22 cellular contexts compared by ENCODE assay signal in the genomic region with DNA sequence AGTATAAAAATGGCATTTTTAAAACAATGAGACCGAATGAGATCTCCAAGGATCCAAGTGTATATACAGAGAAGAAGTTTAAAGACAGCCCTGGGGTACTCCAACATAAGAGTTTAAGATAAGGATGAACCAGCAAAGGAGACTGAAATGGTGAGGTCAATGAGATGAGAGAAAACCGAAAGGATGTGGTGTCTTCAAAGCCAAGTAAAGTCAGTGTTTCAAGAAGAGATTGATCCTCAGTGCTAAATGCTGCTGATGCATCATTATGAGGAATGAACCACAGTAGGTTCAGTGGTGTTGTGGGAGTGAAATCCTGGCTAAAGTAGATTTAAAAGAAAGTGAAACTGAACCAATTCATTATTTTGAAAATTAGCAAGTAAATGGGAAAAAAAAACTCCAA. TPM values are rescaled to one million over a fixed set of nuclear protein-coding genes. Genes with fewer than 3 reads are reported as not detected.
A peak's percentile ranks its signal among the peaks of the same experiment; 100 is the strongest.
DNase-seq lines count a peak whose midpoint lies in the region; ATAC-seq, FAIRE-seq and TF ChIP-seq lines count a peak whose summit lies in the region.
"Had no signal": no experiment of that assay in that cellular context is flagged by ENCODE, and none has a peak within 500 bp of the region (broad histone marks: within the 10 kb centered on the region; RNA-seq: fewer than 3 reads in every experiment).

No MANE protein-coding gene starts in this region.

- no peaks in the 10 kb centered on the region for H3K9me1 ChIP-seq in K562 (ENCODE audit: control insufficient read depth, insufficient read depth, low read length)

- H3K27me3 ChIP-seq in K562 (ENCODE audit: control insufficient read depth in 2 of 2, insufficient read depth in 2 of 2, low read length in 2 of 2) (no peaks in the 10 kb centered on the region; a peak in 1 of 5 replicates), upper lobe of left lung (no peaks in the 10 kb centered on the region)
- H3K27me3 ChIP-seq: BLaER1 treated with 17β-estradiol and CSF1 and Interleukin-3, amounts not matched to agents 10 nM and 100 nM; SJCRH30 had no signal

- H3K36me3 ChIP-seq in K562 (ENCODE audit: control insufficient read depth, insufficient read depth, low read length), result no peaks in the 10 kb centered on the region
- no peaks in the 10 kb centered on the region for H3K36me3 ChIP-seq in upper lobe of left lung
- H3K36me3 ChIP-seq: BLaER1 treated with 17β-estradiol and CSF1 and Interleukin-3, amounts not matched to agents 10 nM and 100 nM; SJCRH30 had no signal

- H3K4me2 ChIP-seq in K562 (ENCODE audit: insufficient read depth, low read length), result no peak overlapping the region
- H3K4me2 ChIP-seq: BLaER1 treated with 17β-estradiol and CSF1 and Interleukin-3, amounts not matched to agents 10 nM and 100 nM had no signal

- TF ChIP-seq EP300 in K562 (IDR thresholded peaks at IDR 0.05; ENCODE audit: low read length) (no peak), upper lobe of left lung (IDR thresholded peaks at IDR 0.05) (no peak)

- no peak overlapping the region for H3K4me3 Mint-ChIP-seq in activated naive CD8-positive, alpha-beta T cell treated with anti-CD3 and anti-CD28 coated beads, Interleukin-2, amount 10 ng/mL, durations not matched to agents 7 days and 5 days
- H3K4me3 Mint-ChIP-seq in activated naive CD8-positive, alpha-beta T cell treated with anti-CD3 and anti-CD28 coated beads for 36 hours, result no peak overlapping the region
- H3K4me3 Mint-ChIP-seq: H9, HFFc6 had no signal

- peaks cover 2% of the 10 kb centered on the region for H3K36me3 Mint-ChIP-seq in activated naive CD8-positive, alpha-beta T cell treated with anti-CD3 and anti-CD28 coated beads, Interleukin-2, amount 10 ng/mL, durations not matched to agents 7 days and 5 days
- H3K36me3 Mint-ChIP-seq in activated naive CD8-positive, alpha-beta T cell treated with anti-CD3 and anti-CD28 coated beads for 36 hours, result no peaks in the 10 kb centered on the region

- no peak overlapping the region for H3K9ac ChIP-seq in K562 (ENCODE audit: insufficient read depth in 1 of 2, low read depth in 2 of 2, low read length in 2 of 2)
- H3K9ac ChIP-seq: BLaER1 treated with 17β-estradiol and CSF1 and Interleukin-3, amounts not matched to agents 10 nM and 100 nM; GM23248 had no signal

- BruUV-seq in K562 (replicated peaks; lab: Mats Ljungman, UMichigan), result no TSS peak

- TF ChIP-seq CTCF in K562 (IDR thresholded peaks at IDR 0.05 in 2 of 3, conservative IDR thresholded peaks at IDR 0.05 in 1 of 3; ENCODE audit: insufficient read depth in 2 of 3, low read depth in 1 of 3, low read length in 3 of 3), result no peak
- TF ChIP-seq CTCF in upper lobe of left lung (IDR thresholded peaks at IDR 0.05), result no peak

- DNase-seq in activated naive CD8-positive, alpha-beta T cell treated with anti-CD3 and anti-CD28 coated beads, Interleukin-2, amount 10 ng/mL, durations not matched to agents 7 days and 5 days, result no peak
- DNase-seq in activated naive CD8-positive, alpha-beta T cell treated with anti-CD3 and anti-CD28 coated beads for 36 hours, result no peak
- peak; percentile 74 for DNase-seq in Jurkat, Clone E6-1 (ENCODE audit: low read depth, low spot score)
- DNase-seq in K562 (ENCODE audit: extremely low read depth in 1 of 4, low spot score in 3 of 4) (no peak), upper lobe of left lung (no peak), cerebellum (ENCODE audit: low spot score) (no peak)
- DNase-seq: GDM1, GM23248, H9, HFFc6, KG1, NCI-H1092, NCI-H1436, NCI-H187 treated with DMSO at 0.1 percent for 48 hours, NCI-H2107, NCI-H446 treated with DMSO at 0.1 percent for 48 hours, NCI-H526 treated with DMSO at 0.1 percent for 48 hours, OCI-M1, SJCRH30 had no signal

- 0 out of 2 replicates have a peak, but pooled peaks cover 2% of the 10 kb centered on the region for H4K20me1 ChIP-seq in K562 (replicated peaks; ENCODE audit: control insufficient read depth, insufficient read depth, low read length)
- H4K20me1 ChIP-seq: BLaER1 treated with 17β-estradiol and CSF1 and Interleukin-3, amounts not matched to agents 10 nM and 100 nM had no signal

- no peak for TF ChIP-seq RAD21 in K562 (CRISPR knock-in tag; conservative IDR thresholded peaks at IDR 0.05 in 1 of 2, IDR thresholded peaks at IDR 0.05 in 1 of 2)

- peaks cover 2% of the 10 kb centered on the region for H3K4me1 Mint-ChIP-seq in activated naive CD8-positive, alpha-beta T cell treated with anti-CD3 and anti-CD28 coated beads, Interleukin-2, amount 10 ng/mL, durations not matched to agents 7 days and 5 days
- H3K4me1 Mint-ChIP-seq in activated naive CD8-positive, alpha-beta T cell treated with anti-CD3 and anti-CD28 coated beads for 36 hours, result no peaks in the 10 kb centered on the region

- H3K4me1 ChIP-seq in K562 (replicated peaks in 1 of 2; ENCODE audit: control insufficient read depth in 2 of 2, insufficient read depth in 2 of 2, low read length in 2 of 2), result no peaks in the 10 kb centered on the region
- no peaks in the 10 kb centered on the region for H3K4me1 ChIP-seq in upper lobe of left lung
- H3K4me1 ChIP-seq: BLaER1 treated with 17β-estradiol and CSF1 and Interleukin-3, amounts not matched to agents 10 nM and 100 nM; SJCRH30 had no signal

- H3K9me3 ChIP-seq in K562 (replicated peaks; ENCODE audit: control insufficient read depth, insufficient read depth, low read depth, low read length) (no peaks in the 10 kb centered on the region), upper lobe of left lung (no peaks in the 10 kb centered on the region)
- H3K9me3 ChIP-seq: BLaER1 treated with 17β-estradiol and CSF1 and Interleukin-3, amounts not matched to agents 10 nM and 100 nM had no signal

- H3K27ac ChIP-seq in K562 (ENCODE audit: extremely low read depth, low read depth, low read length), result no peak overlapping the region
- H3K27ac ChIP-seq in upper lobe of left lung, result no peak overlapping the region
- H3K27ac ChIP-seq: BLaER1 treated with 17β-estradiol and CSF1 and Interleukin-3, amounts not matched to agents 10 nM and 100 nM; GM23248; SJCRH30 had no signal

- peak; percentile 97 for ATAC-seq in activated naive CD8-positive, alpha-beta T cell treated with anti-CD3 and anti-CD28 coated beads, Interleukin-2, amount 10 ng/mL, durations not matched to agents 7 days and 5 days (ENCODE audit: low read depth)
- ATAC-seq in K562 (no peak), upper lobe of left lung (ENCODE audit: low FRiP score in 2 of 2) (no peak), HG03025 (IDR thresholded peaks at IDR 0.05; ENCODE audit: low FRiP score, unreplicated experiment) (no peak)

- H2AFZ ChIP-seq in K562 (ENCODE audit: low read depth, low read length), result no peak overlapping the region
- H2AFZ ChIP-seq: GM23248 had no signal

- 19% methylated on average over 2 of the region's 2 CpGs for WGBS in K562 (ENCODE audit: insufficient coverage, low coverage, missing lambda C conversion rate)
- 72 to 75% methylated on average over 2 of the region's 2 CpGs for WGBS in upper lobe of left lung, 2 donors

- no peak for TF ChIP-seq POLR2A in K562 (conservative IDR thresholded peaks at IDR 0.05)
- TF ChIP-seq POLR2A in upper lobe of left lung (IDR thresholded peaks at IDR 0.05), result no peak

- in situ Hi-C loops in K562 (cut with MboI), result no loop called here

- no peaks in the 10 kb centered on the region for H3K9me3 Mint-ChIP-seq in activated naive CD8-positive, alpha-beta T cell treated with anti-CD3 and anti-CD28 coated beads, Interleukin-2, amount 10 ng/mL, durations not matched to agents 7 days and 5 days
- no peaks in the 10 kb centered on the region for H3K9me3 Mint-ChIP-seq in activated naive CD8-positive, alpha-beta T cell treated with anti-CD3 and anti-CD28 coated beads for 36 hours
- H3K9me3 Mint-ChIP-seq: H9, HFFc6 had no signal

- H3K27me3 Mint-ChIP-seq in activated naive CD8-positive, alpha-beta T cell treated with anti-CD3 and anti-CD28 coated beads, Interleukin-2, amount 10 ng/mL, durations not matched to agents 7 days and 5 days, result peaks cover 8% of the 10 kb centered on the region
- H3K27me3 Mint-ChIP-seq in activated naive CD8-positive, alpha-beta T cell treated with anti-CD3 and anti-CD28 coated beads for 36 hours, result peaks cover 13% of the 10 kb centered on the region

- POLR2A ChIA-PET in activated naive CD8-positive, alpha-beta T cell treated with anti-CD3 and anti-CD28 coated beads, Interleukin-2, amount 10 ng/mL, durations not matched to agents 7 days and 5 days (lab: Charles Lee), result no interaction called here
- POLR2A ChIA-PET in K562 (lab: Yijun Ruan, JAX), result no interaction called here

- H3K27ac Mint-ChIP-seq in activated naive CD8-positive, alpha-beta T cell treated with anti-CD3 and anti-CD28 coated beads, Interleukin-2, amount 10 ng/mL, durations not matched to agents 7 days and 5 days, result no peak overlapping the region
- no peak overlapping the region for H3K27ac Mint-ChIP-seq in activated naive CD8-positive, alpha-beta T cell treated with anti-CD3 and anti-CD28 coated beads for 36 hours
- H3K27ac Mint-ChIP-seq: H9, HFFc6 had no signal

- intact Hi-C loops in K562 (cut with micrococcal nuclease), result no loop called here

- H3K4me3 ChIP-seq in Jurkat, Clone E6-1 (ENCODE audit: low read length), result no peak overlapping the region
- no peak overlapping the region for H3K4me3 ChIP-seq in K562
- H3K4me3 ChIP-seq in upper lobe of left lung, result no peak overlapping the region
- H3K4me3 ChIP-seq: BLaER1 treated with 17β-estradiol and CSF1 and Interleukin-3, amounts not matched to agents 10 nM and 100 nM; GM23248; SJCRH30 had no signal

- CTCF ChIA-PET in K562 (lab: Yijun Ruan, JAX; ENCODE audit: low intra/inter-chr PET ratio), result no interaction called here

- FAIRE-seq in K562 (lab: Jason Lieb, UNC), result peak; percentile 35
- FAIRE-seq: RCC 7860 had no signal

- no peaks in the 10 kb centered on the region for H3K79me2 ChIP-seq in K562 (ENCODE audit: control insufficient read depth, insufficient read depth, low read length)

RNA-seq across cellular contexts. Expression of a gene that starts 38.1 kb away (rescaled TPM):
- total RNA-seq in activated naive CD8-positive, alpha-beta T cell treated with anti-CD3 and anti-CD28 coated beads, Interleukin-2, amount 10 ng/mL, durations not matched to agents 7 days and 5 days, result 10 to 100 TPM; 12.8 to 14.4 TPM
- total RNA-seq in activated naive CD8-positive, alpha-beta T cell treated with anti-CD3 and anti-CD28 coated beads for 36 hours, result 10 to 100 TPM in 1 of 2 experiments, 1 to 10 TPM in 1; 9.6 to 10.2 TPM
- 30.1 TPM for polyA plus RNA-seq in Jurkat, Clone E6-1 (2012; ENCODE audit: insufficient read depth, insufficient read length)
- 88.0 and 129 TPM in 2 replicates for total RNA-seq in K562 (2011; cell fraction: chromatin; rRNA removed; ENCODE audit: low replicate concordance)
- 64.0 and 66.8 TPM in 2 replicates for total RNA-seq in K562 (2011; cell fraction: nucleolus; rRNA removed)
- total RNA-seq in K562 (2011; cell fraction: nucleoplasm; rRNA removed), result 80.4 and 113 TPM in 2 replicates
- 25.7 and 25.8 TPM in 2 replicates for total RNA-seq in K562 (2014; rRNA removed)
- 26.3 and 29.8 TPM in 2 replicates for total RNA-seq in K562 (2014; rRNA removed; fragmentation: Illumina TruSeq; extraction: Trizol)
- 33.2 and 33.7 TPM in 2 replicates for total RNA-seq in K562 (2015; rRNA removed; fragmentation: Illumina TruSeq; extraction: Trizol)
- 29.1 and 29.2 TPM in 2 replicates for total RNA-seq in K562 (2021)
- polyA plus RNA-seq in K562 (2011; rRNA removed), result 44.4 and 59.6 TPM in 2 replicates
- 26.6 and 30.8 TPM in 2 replicates for polyA plus RNA-seq in K562 (2011; cell fraction: cytosol; rRNA removed)
- polyA plus RNA-seq in K562 (2011; cell fraction: nucleus; rRNA removed), result 92.1 and 137 TPM in 2 replicates
- 24.3 and 28.6 TPM in 2 replicates for polyA plus RNA-seq in K562 (2012)
- 30.5 and 33.7 TPM in 2 replicates for polyA plus RNA-seq in K562 (2014; fragmentation: Illumina TruSeq; extraction: Trizol)
- polyA plus RNA-seq in K562 (2014; fragmentation: Nextera tagmentation; extraction: Ambion mirVana), result 10 to 100 TPM; 10.9 to 11.1 TPM
- polyA plus RNA-seq in K562 (2014; rRNA removed), result 26.7 and 27.7 TPM in 2 replicates
- polyA minus RNA-seq in K562 (2011; rRNA and poly(A)+ RNA removed), result 58.5 and 80.6 TPM in 2 replicates
- polyA minus RNA-seq in K562 (2011; cell fraction: cytosol; rRNA and poly(A)+ RNA removed), result 21.7 and 34.5 TPM in 2 replicates
- polyA minus RNA-seq in K562 (2011; cell fraction: nucleus; rRNA and poly(A)+ RNA removed), result 64.1 and 102 TPM in 2 replicates
- 10 to 100 TPM; 16.1 to 34.5 (median 19.9) TPM for total RNA-seq in upper lobe of left lung
- total RNA-seq in cerebellum, result 51.3 TPM
